ENCODE assay signal across 6 cellular contexts in the genomic region with DNA sequence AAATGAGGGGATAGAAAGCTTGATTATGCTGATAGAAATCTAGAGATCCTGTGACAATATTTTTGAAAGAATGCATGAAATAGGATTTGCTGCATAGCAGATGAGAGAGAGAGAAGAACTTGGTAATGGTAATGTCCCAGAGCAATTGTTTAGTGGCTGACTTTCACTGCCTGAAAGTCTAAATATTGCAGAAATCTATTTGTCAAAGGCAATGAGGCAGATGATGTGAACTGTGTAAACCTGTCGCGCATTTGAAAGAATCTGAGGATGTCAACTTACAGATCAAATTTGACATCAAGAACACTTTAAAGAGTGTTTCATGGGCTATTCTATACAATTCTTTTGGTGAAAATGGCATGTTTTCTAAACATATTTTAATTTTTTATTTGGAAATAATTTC.
"Had no signal": no experiment of that assay in that cellular context is flagged by ENCODE, and none has a peak within 500 bp of the region (broad histone marks: within the 10 kb centered on the region; RNA-seq: fewer than 3 reads in every experiment).

No MANE protein-coding gene starts in this region.

- H3K27ac Mint-ChIP-seq: IgD-negative memory B cell had no signal

- H3K4me3 ChIP-seq: K562 had no signal

- H3K36me3 Mint-ChIP-seq: IgD-negative memory B cell had no signal

- DNase-seq: IMR-90, KBM-7 had no signal

- H3K27ac ChIP-seq: HL-60 had no signal

- H3K4me1 Mint-ChIP-seq: IgD-negative memory B cell had no signal

- ATAC-seq: HepG2, K562 had no signal

- H3K4me3 Mint-ChIP-seq: IgD-negative memory B cell had no signal

- H3K27me3 Mint-ChIP-seq: IgD-negative memory B cell had no signal
